Comparison of ENCODE assay signal across 1 cellular context in genomic region chr12:113462117-113462774, GRCh38.
TF ChIP-seq lines count a peak whose summit lies in the region.

No MANE protein-coding gene starts in this region.

TF ChIP-seq in K562, 482 proteins besides CTCF, POLR2A, EP300 and RAD21 (continued from another document and continues in another):
- TF ChIP-seq PRDM10 (IDR thresholded peaks at IDR 0.05; ENCODE audit: partially characterized antibody) (no peak), CREM (IDR thresholded peaks at IDR 0.05; ENCODE audit: low read depth) (peak; percentile 63), JUND (IDR thresholded peaks at IDR 0.05; ENCODE audit: borderline replicate concordance, low read depth, low read length) (0 out of 2 replicates have a peak, but pooled peaks have one; percentile 36), JUND (tag; IDR thresholded peaks at IDR 0.05; ENCODE audit: borderline replicate concordance, low read depth, low read length) (no peak; the same call in 2 of the 3 replicates), THRB (CRISPR knock-in tag; conservative IDR thresholded peaks at IDR 0.05) (no peak), MCM2 (IDR thresholded peaks at IDR 0.05; ENCODE audit: low read depth) (no peak), CHD2 (IDR thresholded peaks at IDR 0.05; ENCODE audit: low read depth, low read length) (peak; percentile 90), BRF2 (IDR thresholded peaks at IDR 0.05; ENCODE audit: borderline replicate concordance, insufficient read depth, insufficient read length) (no peak), CBX3 (IDR thresholded peaks at IDR 0.05; ENCODE audit: borderline replicate concordance in 1 of 2, low read length in 2 of 2) (no peak), ASH1L (IDR thresholded peaks at IDR 0.05; ENCODE audit: borderline replicate concordance, low read depth, partially characterized antibody) (no peak), DACH1 (IDR thresholded peaks at IDR 0.05; ENCODE audit: partially characterized antibody) (no peak), MAFF (IDR thresholded peaks at IDR 0.05; ENCODE audit: low read length) (no peak), RUNX1 (IDR thresholded peaks at IDR 0.05; ENCODE audit: low read depth) (no peak), SMC3 (conservative IDR thresholded peaks at IDR 0.05; ENCODE audit: insufficient read depth, low read depth, low read length) (peak; percentile 90), ZBTB33 (CRISPR knock-in tag; IDR thresholded peaks at IDR 0.05) (no peak), XRCC4 (IDR thresholded peaks at IDR 0.05; ENCODE audit: extremely low read depth, insufficient read depth, insufficient read length) (no peak), HOMEZ (CRISPR knock-in tag; IDR thresholded peaks at IDR 0.05) (no peak), USF2 (CRISPR knock-in tag; IDR thresholded peaks at IDR 0.05) (no peak), NR2C1 (IDR thresholded peaks at IDR 0.05) (no peak), NR2C1 (tag; IDR thresholded peaks at IDR 0.05) (no peak), MEIS2 (IDR thresholded peaks at IDR 0.05; ENCODE audit: partially characterized antibody) (no peak), GMEB1 (CRISPR knock-in tag; IDR thresholded peaks at IDR 0.05) (no peak), ZNF165 (CRISPR knock-in tag; IDR thresholded peaks at IDR 0.05; ENCODE audit: borderline replicate concordance) (no peak), ZNF263 (CRISPR knock-in tag; IDR thresholded peaks at IDR 0.05; ENCODE audit: borderline replicate concordance) (peak; percentile 52; the same call in 1 of the 2 replicates), GTF2A2 (tag; IDR thresholded peaks at IDR 0.05) (no peak), FOXJ3 (CRISPR knock-in tag; IDR thresholded peaks at IDR 0.05) (no peak), YY1 (IDR thresholded peaks at IDR 0.05; ENCODE audit: borderline replicate concordance in 1 of 3, control insufficient read depth in 1 of 3, extremely low read depth in 1 of 3, insufficient read depth in 3 of 3, insufficient read length in 1 of 3, insufficient replicate concordance in 2 of 3, low read depth in 1 of 3, low read length in 2 of 3) (peak in 1 of 3 experiments; percentile 13), E2F6 (IDR thresholded peaks at IDR 0.05; ENCODE audit: borderline replicate concordance in 1 of 2, extremely low read depth in 1 of 2, insufficient read depth in 1 of 2, insufficient read length in 1 of 2, low read depth in 1 of 2, low read length in 1 of 2, poor library complexity in 1 of 2, severe bottlenecking in 1 of 2) (peak in 1 of 2 experiments; percentile 33), GTF2F1 (IDR thresholded peaks at IDR 0.05; ENCODE audit: low read depth, low read length) (no peak), HDAC2 (IDR thresholded peaks at IDR 0.05) (no peak), MEF2D (tag; conservative IDR thresholded peaks at IDR 0.05; ENCODE audit: low read depth) (no peak), PREB (CRISPR knock-in tag; IDR thresholded peaks at IDR 0.05) (no peak), E2F1 (CRISPR knock-in tag; IDR thresholded peaks at IDR 0.05) (no peak), IRF9 (tag; IDR thresholded peaks at IDR 0.05) (no peak), HNRNPLL (IDR thresholded peaks at IDR 0.05; ENCODE audit: low read depth, low read length, poor library complexity, severe bottlenecking) (no peak), SOX6 (IDR thresholded peaks at IDR 0.05) (0 out of 2 replicates have a peak, but pooled peaks have one; percentile 11), CREBBP (IDR thresholded peaks at IDR 0.05; ENCODE audit: low read depth, low read length) (no peak), FOXK2 (conservative IDR thresholded peaks at IDR 0.05 in 1 of 2, IDR thresholded peaks at IDR 0.05 in 1 of 2; ENCODE audit: low read depth in 2 of 2) (no peak), BCOR (IDR thresholded peaks at IDR 0.05) (0 out of 2 replicates have a peak, but pooled peaks have one; percentile 20), GTF3C2 (IDR thresholded peaks at IDR 0.05; ENCODE audit: borderline replicate concordance, extremely low read depth, insufficient read length) (no peak)
